Comparison of ENCODE assay signal across 8 cellular contexts in genomic region chr19:42324655-42325307, GRCh38. TPM values are rescaled to one million over a fixed set of nuclear protein-coding genes. Genes with fewer than 3 reads are reported as not detected.
DNase-seq lines count a peak whose midpoint lies in the region; ATAC-seq and TF ChIP-seq lines count a peak whose summit lies in the region.

No MANE protein-coding gene starts in this region.

- no peak for DNase-seq in RWPE2 (ENCODE audit: low spot score)
- no peak for DNase-seq in esophagus squamous epithelium (lab: John Stamatoyannopoulos, UW)
- no peak for DNase-seq in trophoblast cell
- no peak for DNase-seq in NCI-H146 (lab: John Stamatoyannopoulos, UW)
- DNase-seq in cerebellar cortex (ENCODE audit: low spot score) = no peak
- DNase-seq in SK-N-DZ (ENCODE audit: low spot score) = no peak

- H3K27me3 ChIP-seq in RWPE2 (ENCODE audit: insufficient read depth, poor library complexity, severe bottlenecking) (no peaks in the 10 kb centered on the region), esophagus squamous epithelium (peaks cover 9 to 32% (median 11%) of the 10 kb centered on the region in 4 donors), trophoblast cell (ENCODE audit: insufficient read depth, low read length) (peaks cover 27% of the 10 kb centered on the region)

- H3K23ac ChIP-seq in trophoblast cell (ENCODE audit: low read length) = no peak overlapping the region

- H3K79me1 ChIP-seq in trophoblast cell (ENCODE audit: low read length) = peaks cover 5% of the 10 kb centered on the region

- no peaks in the 10 kb centered on the region; the same call in 1 of the 2 replicates for H3K4me1 ChIP-seq in ES-I3 (ENCODE audit: insufficient read depth, low read length)
- peaks cover 3% of the 10 kb centered on the region for H3K4me1 ChIP-seq in RWPE2 (ENCODE audit: insufficient read depth, poor library complexity, severe bottlenecking)
- H3K4me1 ChIP-seq in esophagus squamous epithelium = peaks cover 25 to 47% (median 31%) of the 10 kb centered on the region in 3 donors
- H3K4me1 ChIP-seq in trophoblast cell (ENCODE audit: control insufficient read depth in 1 of 2, insufficient read depth in 2 of 2, low read length in 2 of 2) = peaks cover 5% of the 10 kb centered on the region in 2 experiments

- H3K36me3 ChIP-seq in ES-I3 (ENCODE audit: insufficient read depth, low read length) = no peaks in the 10 kb centered on the region
- H3K36me3 ChIP-seq in RWPE2 (ENCODE audit: low read depth) = no peaks in the 10 kb centered on the region
- H3K36me3 ChIP-seq in esophagus squamous epithelium = no peaks in the 10 kb centered on the region
- H3K36me3 ChIP-seq in trophoblast cell (ENCODE audit: control insufficient read depth in 1 of 2, insufficient read depth in 2 of 2, low read length in 2 of 2) = no peaks in the 10 kb centered on the region

- 4 to 7% methylated on average over 15 to 22 of the region's 38 CpGs for WGBS in esophagus squamous epithelium, 2 donors
- no CpG with 5 or more reads among the region's 38 CpGs for WGBS in trophoblast cell (ENCODE audit: extremely low coverage, insufficient coverage, insufficient read length)

- no peak overlapping the region for H2AK5ac ChIP-seq in trophoblast cell (ENCODE audit: low read length)

- H2BK12ac ChIP-seq in trophoblast cell (ENCODE audit: low read length) = no peak overlapping the region

- peak overlapping the region; percentile 32 for H4K12ac ChIP-seq in trophoblast cell (ENCODE audit: low read depth, low read length)

- no peak overlapping the region for H3K18ac ChIP-seq in trophoblast cell (ENCODE audit: low read length)

- H2BK120ac ChIP-seq in trophoblast cell (ENCODE audit: insufficient read depth, low read length, poor library complexity) = no peak overlapping the region

- H3K4me3 ChIP-seq in RWPE2 (ENCODE audit: severe bottlenecking) = peak overlapping the region; percentile 1
- H3K4me3 ChIP-seq in esophagus squamous epithelium = peak overlapping the region; percentile 9 to 89 (median 80)
- H3K4me3 ChIP-seq in trophoblast cell (ENCODE audit: low read depth, low read length) = no peak overlapping the region

- H3K27ac ChIP-seq in RWPE2 (ENCODE audit: poor library complexity, severe bottlenecking) (no peak overlapping the region), esophagus squamous epithelium (peak overlapping the region in 2 of 4 donors; percentile 91 to 92), trophoblast cell (ENCODE audit: low read depth, low read length) (no peak overlapping the region)

- intact Hi-C loops in esophagus squamous epithelium (cut with DNase I) = loop anchor here (10.0 kb wide), 1 partner anchor 190 kb away; the partner anchor contains the start of gene POU2F2

- peak overlapping the region; percentile 4 for H4K8ac ChIP-seq in trophoblast cell (ENCODE audit: low read depth, low read length)

- H4K91ac ChIP-seq in trophoblast cell (ENCODE audit: low read depth, low read length) = no peak overlapping the region

- H3K79me2 ChIP-seq in trophoblast cell (ENCODE audit: control insufficient read depth, insufficient read depth, low read length, poor library complexity) = peaks cover 3% of the 10 kb centered on the region

- no peak for TF ChIP-seq CTCF in RWPE2 (IDR thresholded peaks at IDR 0.05; ENCODE audit: poor library complexity, severe bottlenecking)
- TF ChIP-seq CTCF in esophagus squamous epithelium (IDR thresholded peaks at IDR 0.05) = no peak

- H3K9me3 ChIP-seq in ES-I3 (ENCODE audit: control insufficient read depth, insufficient read depth, low read length) (no peaks in the 10 kb centered on the region), RWPE2 (ENCODE audit: severe bottlenecking) (no peaks in the 10 kb centered on the region), esophagus squamous epithelium (no peaks in the 10 kb centered on the region), trophoblast cell (ENCODE audit: insufficient read depth, low read depth, low read length) (peaks cover 2% of the 10 kb centered on the region)

- no peak overlapping the region for H2AFZ ChIP-seq in trophoblast cell (ENCODE audit: insufficient read depth, low read length, poor library complexity)

- H3K4ac ChIP-seq in trophoblast cell (ENCODE audit: low read depth, low read length) = no peak overlapping the region

- H3K9ac ChIP-seq in ES-I3 (ENCODE audit: low read depth, low read length) (peak overlapping the region; percentile 63), trophoblast cell (ENCODE audit: low read length) (no peak overlapping the region)

- TF ChIP-seq POLR2A in esophagus squamous epithelium (IDR thresholded peaks at IDR 0.05) = no peak

- ATAC-seq in RWPE2 (ENCODE audit: low read depth) (no peak), esophagus mucosa (no peak)

- no peak overlapping the region for H3K14ac ChIP-seq in trophoblast cell (ENCODE audit: low read length)

- H2BK5ac ChIP-seq in trophoblast cell (ENCODE audit: low read depth, low read length, poor library complexity) = no peak overlapping the region

- peak overlapping the region; percentile 9 for H3K4me2 ChIP-seq in trophoblast cell (ENCODE audit: low read length)

RNA-seq across cellular contexts. Expression of gene MEGF8, which starts 0.7 kb away (rescaled TPM):
- total RNA-seq in esophagus squamous epithelium (10 to 100 TPM in 3 of 4 donors, 1 to 10 TPM in 1; 6.4 to 11.1 (median 10.3) TPM), esophagus mucosa (8.1 TPM)
- 14.0 and 15.0 TPM in 2 replicates for polyA plus RNA-seq in trophoblast cell (2013)
- polyA plus RNA-seq in SK-N-DZ (2014; cell fraction: cytosol; rRNA removed) = 10.7 and 11.2 TPM in 2 replicates
- polyA plus RNA-seq in SK-N-DZ (2014; cell fraction: nucleus; rRNA removed) = 7.8 and 11.5 TPM in 2 replicates

RNA-seq across cellular contexts. Expression of gene TMEM145, which starts 11.7 kb away (rescaled TPM):
- not detected for total RNA-seq in esophagus squamous epithelium
- 0.04 and 0.07 TPM in 2 replicates for polyA plus RNA-seq in trophoblast cell (2013)
- 0.20 TPM for total RNA-seq in esophagus mucosa
- 4.3 and 4.9 TPM in 2 replicates for polyA plus RNA-seq in SK-N-DZ (2014; cell fraction: cytosol; rRNA removed)
- 57.8 and 173 TPM in 2 replicates for polyA plus RNA-seq in SK-N-DZ (2014; cell fraction: nucleus; rRNA removed)

RNA-seq across cellular contexts. Expression of gene PAFAH1B3, which starts 22.4 kb away (rescaled TPM):
- total RNA-seq in esophagus squamous epithelium = 10 to 100 TPM; 22.5 to 45.9 (median 30.3) TPM
- 57.4 and 59.4 TPM in 2 replicates for polyA plus RNA-seq in trophoblast cell (2013)
- total RNA-seq in esophagus mucosa = 32.5 TPM
- polyA plus RNA-seq in SK-N-DZ (2014; cell fraction: cytosol; rRNA removed) = 242 and 265 TPM in 2 replicates
- 203 and 228 TPM in 2 replicates for polyA plus RNA-seq in SK-N-DZ (2014; cell fraction: nucleus; rRNA removed)

RNA-seq across cellular contexts. Expression of gene PRR19, which starts 22.8 kb away (rescaled TPM):
- total RNA-seq in esophagus squamous epithelium (1 to 10 TPM in 1 of 4 donors, under 1 TPM in 3; 0.75 to 1.0 (median 0.82) TPM), esophagus mucosa (0.84 TPM)
- polyA plus RNA-seq in trophoblast cell (2013) = 1.4 TPM in 2 replicates
- 1.0 and 2.0 TPM in 2 replicates for polyA plus RNA-seq in SK-N-DZ (2014; cell fraction: cytosol; rRNA removed)
- 0.28 and 0.99 TPM in 2 replicates for polyA plus RNA-seq in SK-N-DZ (2014; cell fraction: nucleus; rRNA removed)

RNA-seq across cellular contexts. Expression of gene CIC, which starts 55.7 kb away (rescaled TPM):
- total RNA-seq in esophagus squamous epithelium (10 to 100 TPM; 25.1 to 54.9 (median 27.9) TPM), esophagus mucosa (31.4 TPM)
- polyA plus RNA-seq in trophoblast cell (2013) = 36.7 and 39.1 TPM in 2 replicates
- 14.2 and 17.4 TPM in 2 replicates for polyA plus RNA-seq in SK-N-DZ (2014; cell fraction: cytosol; rRNA removed)
- polyA plus RNA-seq in SK-N-DZ (2014; cell fraction: nucleus; rRNA removed) = 35.7 and 42.1 TPM in 2 replicates
